ENCODE assay signal across 28 cellular contexts in the genomic region with DNA sequence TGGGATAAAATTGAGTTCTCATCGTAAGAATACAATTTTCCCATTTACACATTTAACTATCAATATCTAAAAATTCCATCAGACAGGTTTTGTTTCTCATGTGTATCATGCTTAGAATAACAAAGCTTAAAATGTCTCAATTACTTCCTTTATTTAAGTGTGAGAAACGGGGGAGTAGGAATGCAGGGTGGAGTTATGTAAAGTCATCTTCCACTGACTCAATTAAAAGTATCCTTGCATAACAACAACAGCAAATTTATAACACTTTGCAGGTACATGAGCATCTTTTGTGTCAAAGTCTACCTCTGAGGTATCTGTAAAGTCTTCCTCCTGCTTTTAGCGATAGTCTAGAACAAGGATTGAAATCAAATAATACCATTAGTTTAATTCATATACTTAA.
"Had no signal": no experiment of that assay in that cellular context is flagged by ENCODE, and none has a peak within 500 bp of the region (broad histone marks: within the 10 kb centered on the region; RNA-seq: fewer than 3 reads in every experiment).

No MANE protein-coding gene starts in this region.

- H3K27ac ChIP-seq: HL-60, KMS-11, PC-9, Peyer's patch, SJCRH30 had no signal

- H3K36me3 ChIP-seq: Peyer's patch, SJCRH30 had no signal

- H3K4me3 Mint-ChIP-seq: IgD-negative memory B cell had no signal

- H3K4me3 ChIP-seq: K562, PC-9, Peyer's patch, SJCRH30 had no signal

- H3K4me1 ChIP-seq: Peyer's patch, SJCRH30 had no signal

- H3K36me3 Mint-ChIP-seq: IgD-negative memory B cell had no signal

- H3K27me3 ChIP-seq: Peyer's patch, SJCRH30 had no signal

- H3K9me3 ChIP-seq: Peyer's patch, SJCRH30 had no signal

- ATAC-seq: K562, Right ventricle myocardium inferior, SK-N-SH treated with all-trans-retinoic acid at 6 μM for 48 hours had no signal

- DNase-seq: Kasumi-1, MV-4-11, NCI-H1092, NCI-H1105 treated with DMSO at 0.1 percent for 48 hours, NCI-H1417 treated with DMSO at 0.1 percent for 48 hours, NCI-H146, NCI-H187, NCI-H2029, NCI-H2081 treated with DMSO at 0.1 percent for 48 hours, NCI-H2171, NCI-H226, NCI-H446, NCI-H510A, NCI-H524 treated with DMSO at 0.1 percent for 48 hours, NCI-H69, NCI-H774, OCI-M1, PC-9, Peyer's patch, SHP77 treated with DMSO at 0.1 percent for 48 hours, SJCRH30 had no signal

- FAIRE-seq: HTR-8/SVneo, K562 had no signal

- H3K27ac Mint-ChIP-seq: IgD-negative memory B cell had no signal
